1 cellular context compared by ENCODE assay signal in the genomic region with DNA sequence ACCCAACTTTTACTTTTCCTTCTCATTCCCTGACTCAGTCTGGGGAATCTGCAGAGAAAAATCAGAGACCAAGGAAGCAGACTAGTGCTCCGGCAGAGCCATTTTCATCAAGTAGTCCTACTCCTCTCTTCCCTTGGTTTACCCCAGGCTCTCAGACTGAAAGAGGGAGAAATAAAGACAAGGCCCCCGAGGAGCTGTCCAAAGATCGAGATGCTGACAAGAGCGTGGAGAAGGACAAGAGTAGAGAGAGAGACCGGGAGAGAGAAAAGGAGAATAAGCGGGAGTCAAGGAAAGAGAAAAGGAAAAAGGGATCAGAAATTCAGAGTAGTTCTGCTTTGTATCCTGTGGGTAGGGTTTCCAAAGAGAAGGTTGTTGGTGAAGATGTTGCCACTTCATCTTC.
TF ChIP-seq lines count a peak whose summit lies in the region.

No MANE protein-coding gene starts in this region.

TF ChIP-seq in HepG2, 621 proteins besides CTCF, POLR2A, EP300 and RAD21:
- TF ChIP-seq HNRNPL (IDR thresholded peaks at IDR 0.05; ENCODE audit: low read depth, low read length), result no peak
- no peak for TF ChIP-seq ARNTL (CRISPR knock-in tag; IDR thresholded peaks at IDR 0.05)
- no peak for TF ChIP-seq ZFAT (CRISPR knock-in tag; conservative IDR thresholded peaks at IDR 0.05)
- TF ChIP-seq NFIC (IDR thresholded peaks at IDR 0.05; ENCODE audit: low read length), result no peak
- no peak for TF ChIP-seq PRDM4 (CRISPR knock-in tag; IDR thresholded peaks at IDR 0.05; ENCODE audit: borderline replicate concordance)
- TF ChIP-seq, protein P1, sequence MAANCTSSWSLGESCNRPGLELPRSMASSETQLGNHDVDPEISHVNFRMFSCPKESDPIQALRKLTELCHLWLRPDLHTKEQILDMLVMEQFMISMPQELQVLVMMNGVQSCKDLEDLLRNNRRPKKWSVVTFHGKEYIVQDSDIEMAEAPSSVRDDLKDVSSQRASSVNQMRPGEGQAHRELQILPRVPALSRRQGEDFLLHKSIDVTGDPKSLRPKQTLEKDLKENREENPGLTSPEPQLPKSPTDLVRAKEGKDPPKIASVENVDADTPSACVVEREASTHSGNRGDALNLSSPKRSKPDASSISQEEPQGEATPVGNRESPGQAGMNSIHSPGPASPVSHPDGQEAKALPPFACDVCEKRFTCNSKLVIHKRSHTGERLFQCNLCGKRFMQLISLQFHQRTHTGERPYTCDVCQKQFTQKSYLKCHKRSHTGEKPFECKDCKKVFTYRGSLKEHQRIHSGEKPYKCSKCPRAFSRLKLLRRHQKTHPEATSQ (CRISPR knock-in tag; IDR thresholded peaks at IDR 0.05; ENCODE audit: borderline replicate concordance), result no peak
- TF ChIP-seq ZNF720 (CRISPR knock-in tag; IDR thresholded peaks at IDR 0.05), result no peak
